ENCODE assay signal across 8 cellular contexts in genomic region chrX:68498508-68499379, GRCh38. TPM values are rescaled to one million over a fixed set of nuclear protein-coding genes. Genes with fewer than 3 reads are reported as not detected.
DNase-seq lines count a peak whose midpoint lies in the region; ATAC-seq and TF ChIP-seq lines count a peak whose summit lies in the region.

A gene with protein sequence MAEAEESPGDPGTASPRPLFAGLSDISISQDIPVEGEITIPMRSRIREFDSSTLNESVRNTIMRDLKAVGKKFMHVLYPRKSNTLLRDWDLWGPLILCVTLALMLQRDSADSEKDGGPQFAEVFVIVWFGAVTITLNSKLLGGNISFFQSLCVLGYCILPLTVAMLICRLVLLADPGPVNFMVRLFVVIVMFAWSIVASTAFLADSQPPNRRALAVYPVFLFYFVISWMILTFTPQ (plus strand): TSS chrX:68499051. CDS start chrX:68499067, 16 bp downstream.

- H3K9me3 Mint-ChIP-seq in GM23338 = no peaks in the 10 kb centered on the region

- no peaks in the 10 kb centered on the region; the same call in 2 of the 3 replicates for H3K36me3 Mint-ChIP-seq in GM23338 (ENCODE audit: low read depth)

- H3K27me3 ChIP-seq in GM23338 (ENCODE audit: insufficient read depth) = no peaks in the 10 kb centered on the region
- H3K27me3 ChIP-seq in SJSA1 (replicated peaks) = no peaks in the 10 kb centered on the region
- H3K27me3 ChIP-seq in foreskin keratinocyte = no peaks in the 10 kb centered on the region
- no peaks in the 10 kb centered on the region for H3K27me3 ChIP-seq in neuron (ENCODE audit: insufficient read depth, low read length)

- peak within 1 kb of the TSS; percentile 97 for H3K4me3 Mint-ChIP-seq in GM23338

- H3K9me3 ChIP-seq in SJSA1 (replicated peaks) = no peaks in the 10 kb centered on the region
- no peaks in the 10 kb centered on the region for H3K9me3 ChIP-seq in neuron (ENCODE audit: low read length)

- peak within 1 kb of the TSS; percentile 99 for H3K27ac Mint-ChIP-seq in GM23338

- no peaks in the 10 kb centered on the region for H3K9me2 ChIP-seq in GM23338 (ENCODE audit: insufficient read depth)

- H3K4me3 ChIP-seq in GM23338 (peak within 1 kb of the TSS; percentile 85), LNCaP clone FGC (ENCODE audit: low read depth, low read length) (peak within 1 kb of the TSS; percentile 88), SJSA1 (peak within 1 kb of the TSS; percentile 83), neuron (ENCODE audit: low read length) (peak within 1 kb of the TSS; percentile 98)

- H3K4me1 ChIP-seq in GM23338 (ENCODE audit: insufficient read depth) = no peaks in the 10 kb centered on the region; the same call in 1 of the 2 replicates
- peaks cover 3% of the 10 kb centered on the region; the same call in 1 of the 2 replicates for H3K4me1 ChIP-seq in SJSA1 (replicated peaks)
- no peaks in the 10 kb centered on the region for H3K4me1 ChIP-seq in foreskin keratinocyte
- H3K4me1 ChIP-seq in neuron (ENCODE audit: insufficient read depth, low read length) = no peaks in the 10 kb centered on the region

- in situ Hi-C loops in G401 (cut with HindIII; ENCODE audit: low sequenced_read_pairs) = no loop called here

- H3K27ac ChIP-seq in GM23338 (ENCODE audit: low read depth) (peak within 1 kb of the TSS; percentile 98), SJSA1 (peak within 1 kb of the TSS; percentile 99), foreskin keratinocyte (peak within 1 kb of the TSS; percentile 100)

- H3K27me3 Mint-ChIP-seq in GM23338 (ENCODE audit: insufficient read depth, low read depth, poor library complexity) = peaks cover 2% of the 10 kb centered on the region

- ATAC-seq in GM23338 (peak; percentile 92), foreskin keratinocyte (peak; percentile 84)

- peak; percentile 81 for DNase-seq in G401 (ENCODE audit: low spot score)
- peak; percentile 71 for DNase-seq in GM23338 (ENCODE audit: low spot score)
- no peak for DNase-seq in LNCaP clone FGC (ENCODE audit: low read depth)
- DNase-seq in SJSA1 (ENCODE audit: low read depth in 1 of 2, low spot score in 2 of 2) = peak; percentile 77 to 83
- DNase-seq in activated naive CD4-positive, alpha-beta T cell (lab: John Stamatoyannopoulos, UW) = peak; percentile 1 to 39 (median 32)
- peak in 1 of 2 donors; percentile 37 for DNase-seq in foreskin keratinocyte

- H3K36me3 ChIP-seq in GM23338 (ENCODE audit: insufficient read depth) (no peaks in the 10 kb centered on the region), SJSA1 (peaks cover 13% of the 10 kb centered on the region), neuron (ENCODE audit: insufficient read depth, low read length) (peaks cover 7% of the 10 kb centered on the region)

- no peak for TF ChIP-seq CTCF in GM23338 (conservative IDR thresholded peaks at IDR 0.05; ENCODE audit: low read depth in 2 of 2)
- no peak for TF ChIP-seq CTCF in LNCaP clone FGC (IDR thresholded peaks at IDR 0.05; ENCODE audit: control insufficient read depth, extremely low read depth, insufficient read depth)
- TF ChIP-seq CTCF in foreskin keratinocyte (conservative IDR thresholded peaks at IDR 0.05) = no peak
- TF ChIP-seq CTCF in subcutaneous adipose tissue (IDR thresholded peaks at IDR 0.05; ENCODE audit: low read depth) = no peak

- 0 out of 2 replicates have a peak, but pooled peaks cover 2% of the 10 kb centered on the region for H3F3A ChIP-seq in GM23338 (replicated peaks; ENCODE audit: low read depth)

- H3K4me1 Mint-ChIP-seq in GM23338 = peaks cover 2% of the 10 kb centered on the region; the same call in 2 of the 3 replicates

- no peaks in the 10 kb centered on the region for H4K20me1 ChIP-seq in GM23338 (replicated peaks; ENCODE audit: insufficient read depth)

- H3K4me2 ChIP-seq in GM23338 = peak within 1 kb of the TSS; percentile 84

- H3K79me2 ChIP-seq in GM23338 (replicated peaks; ENCODE audit: insufficient read depth) = peaks cover 45% of the 10 kb centered on the region

- H2AFZ ChIP-seq in GM23338 = peak within 1 kb of the TSS; percentile 59; the same call in 1 of the 2 replicates
- peak within 1 kb of the TSS; percentile 71 for H2AFZ ChIP-seq in neuron (ENCODE audit: low read depth, low read length)

TF ChIP-seq in GM23338, 12 proteins besides CTCF, POLR2A, EP300 and RAD21:
- TF ChIP-seq, protein P1, sequence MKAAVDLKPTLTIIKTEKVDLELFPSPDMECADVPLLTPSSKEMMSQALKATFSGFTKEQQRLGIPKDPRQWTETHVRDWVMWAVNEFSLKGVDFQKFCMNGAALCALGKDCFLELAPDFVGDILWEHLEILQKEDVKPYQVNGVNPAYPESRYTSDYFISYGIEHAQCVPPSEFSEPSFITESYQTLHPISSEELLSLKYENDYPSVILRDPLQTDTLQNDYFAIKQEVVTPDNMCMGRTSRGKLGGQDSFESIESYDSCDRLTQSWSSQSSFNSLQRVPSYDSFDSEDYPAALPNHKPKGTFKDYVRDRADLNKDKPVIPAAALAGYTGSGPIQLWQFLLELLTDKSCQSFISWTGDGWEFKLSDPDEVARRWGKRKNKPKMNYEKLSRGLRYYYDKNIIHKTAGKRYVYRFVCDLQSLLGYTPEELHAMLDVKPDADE (IDR thresholded peaks at IDR 0.05) = peak; percentile 9; the same call in 1 of the 2 replicates
- TF ChIP-seq EZH2 (IDR thresholded peaks at IDR 0.05; ENCODE audit: low read depth, unreplicated experiment) (no peak), POLR2AphosphoS5 (IDR thresholded peaks at IDR 0.05; ENCODE audit: low read depth) (peak; percentile 79), CREB1 (CRISPR knock-in tag; IDR thresholded peaks at IDR 0.05; ENCODE audit: low read depth) (peak; percentile 94)
TF ChIP-seq in GM23338: peak in this region for 3.

RNA-seq across cellular contexts. Expression of the gene that starts here (rescaled TPM):
- 9.4 and 15.7 TPM in 2 replicates for total RNA-seq in G401 (2014; rRNA removed; shearing (Covaris generic))
- 34.6 and 37.1 TPM in 2 replicates for total RNA-seq in GM23338 (2014; rRNA removed; shearing (Covaris generic))
- 26.1 and 40.5 TPM in 2 replicates for polyA plus RNA-seq in GM23338 (2016; fragmentation: Nextera tagmentation; extraction: Ambion mirVana)
- 21.3 and 32.0 TPM in 2 replicates for total RNA-seq in SJSA1 (2014; rRNA removed; shearing (Covaris generic))
- total RNA-seq in foreskin keratinocyte = 16.9 and 18.1 TPM in 2 replicates
- 6.6 and 7.4 TPM in 2 replicates for polyA plus RNA-seq in foreskin keratinocyte
- 10 to 100 TPM; 25.0 to 36.2 (median 31.3) TPM for total RNA-seq in subcutaneous adipose tissue
